12 cellular contexts compared by ENCODE assay signal in the genomic region with DNA sequence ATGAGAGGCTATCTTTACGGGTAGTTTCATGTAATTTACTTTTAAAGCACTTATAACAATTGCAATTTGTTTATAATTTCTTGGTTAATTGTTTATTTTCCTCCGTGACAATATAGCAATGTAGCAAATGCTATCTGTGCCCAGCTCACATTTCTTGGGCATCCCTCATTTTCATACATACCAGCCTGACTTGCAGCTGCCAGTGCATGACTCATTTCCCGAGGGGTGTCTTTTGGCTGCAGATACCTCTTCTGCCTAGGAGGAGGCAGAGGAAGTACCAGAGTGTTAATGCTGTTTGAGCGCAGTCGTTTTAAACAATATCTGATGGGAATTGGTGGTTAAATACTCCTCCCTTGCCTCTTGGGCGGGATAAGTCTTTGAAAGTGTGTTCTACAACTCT.
DNase-seq lines count a peak whose midpoint lies in the region; ATAC-seq and TF ChIP-seq lines count a peak whose summit lies in the region.
"Had no signal": no experiment of that assay in that cellular context is flagged by ENCODE, and none has a peak within 500 bp of the region (broad histone marks: within the 10 kb centered on the region; RNA-seq: fewer than 3 reads in every experiment).

No MANE protein-coding gene starts in this region.

- 86 to 100% methylated on average over 2 to 5 of the region's 6 CpGs for WGBS in endodermal cell (ENCODE audit: insufficient coverage in 1 of 2, insufficient read length in 1 of 2), 2 experiments

- no peak overlapping the region for H3K27ac Mint-ChIP-seq in endodermal cell
- no peak overlapping the region for H3K27ac Mint-ChIP-seq in naive thymus-derived CD8-positive, alpha-beta T cell
- H3K27ac Mint-ChIP-seq: activated CD4-positive, alpha-beta T cell treated with anti-CD3 and anti-CD28 coated beads, Interleukin-2, amount 10 ng/mL, durations not matched to agents 7 days and 5 days; dendritic cell treated with granulocyte-macrophage colony-stimulating factor and Interleukin-4, amounts not matched to agents 40 ng/mL and 50 ng/mL, for 4 days had no signal

- no peak overlapping the region for H3K4me3 Mint-ChIP-seq in endodermal cell
- H3K4me3 Mint-ChIP-seq in naive thymus-derived CD8-positive, alpha-beta T cell: no peak overlapping the region
- H3K4me3 Mint-ChIP-seq: activated CD4-positive, alpha-beta T cell treated with anti-CD3 and anti-CD28 coated beads, Interleukin-2, amount 10 ng/mL, durations not matched to agents 7 days and 5 days; dendritic cell treated with granulocyte-macrophage colony-stimulating factor and Interleukin-4, amounts not matched to agents 40 ng/mL and 50 ng/mL, for 4 days had no signal

- no peaks in the 10 kb centered on the region for H3K27me3 ChIP-seq in endodermal cell (ENCODE audit: control insufficient read depth, insufficient read depth, low read length, poor library complexity, severe bottlenecking)
- no peaks in the 10 kb centered on the region for H3K27me3 ChIP-seq in effector memory CD4-positive, alpha-beta T cell (replicated peaks; ENCODE audit: control insufficient read depth, insufficient read depth, low read length, poor library complexity, severe bottlenecking)

- H3K4me1 ChIP-seq in endodermal cell (ENCODE audit: control insufficient read depth, insufficient read depth, low read length): no peaks in the 10 kb centered on the region
- no peaks in the 10 kb centered on the region for H3K4me1 ChIP-seq in effector memory CD4-positive, alpha-beta T cell (ENCODE audit: control insufficient read depth, insufficient read depth, low read length, poor library complexity, severe bottlenecking)
- H3K4me1 ChIP-seq: Caco-2 had no signal

- peak; percentile 76 for ATAC-seq in GM18520 (IDR thresholded peaks at IDR 0.05; ENCODE audit: unreplicated experiment)
- no peak for ATAC-seq in naive thymus-derived CD8-positive, alpha-beta T cell

- no peaks in the 10 kb centered on the region for H3K36me3 Mint-ChIP-seq in endodermal cell (ENCODE audit: low read depth)
- peaks cover under 1 to 15% (median 14%) of the 10 kb centered on the region in 3 donors for H3K36me3 Mint-ChIP-seq in naive thymus-derived CD8-positive, alpha-beta T cell

- H3K4me3 ChIP-seq in endodermal cell (ENCODE audit: low read length): no peak overlapping the region
- no peak overlapping the region for H3K4me3 ChIP-seq in effector memory CD4-positive, alpha-beta T cell (ENCODE audit: insufficient read depth, low read depth, low read length, poor library complexity, severe bottlenecking)

- peaks cover 4% of the 10 kb centered on the region for H3K9me3 Mint-ChIP-seq in endodermal cell
- H3K9me3 Mint-ChIP-seq in naive thymus-derived CD8-positive, alpha-beta T cell: peaks cover 3 to 25% (median 9%) of the 10 kb centered on the region in 9 donors

- H3K36me3 ChIP-seq in endodermal cell (ENCODE audit: control insufficient read depth, insufficient read depth, low read length): no peaks in the 10 kb centered on the region
- H3K36me3 ChIP-seq in effector memory CD4-positive, alpha-beta T cell (ENCODE audit: control insufficient read depth, insufficient read depth, low read length): no peaks in the 10 kb centered on the region

- DNase-seq in 8988T: peak; percentile 6
- peak; percentile 62 for DNase-seq in NOMO-1 treated with DMSO at 0.1 percent for 48 hours (lab: John Stamatoyannopoulos, UW; ENCODE audit: unreplicated experiment)
- peak; percentile 60 for DNase-seq in endodermal cell
- no peak for DNase-seq in effector memory CD4-positive, alpha-beta T cell
- DNase-seq in NCI-H1092 treated with DMSO at 0.1 percent for 48 hours (lab: John Stamatoyannopoulos, UW): no peak
- DNase-seq in NCI-H82 (lab: John Stamatoyannopoulos, UW): no peak
- DNase-seq in naive thymus-derived CD8-positive, alpha-beta T cell: no peak
- DNase-seq: activated CD4-positive, alpha-beta T cell treated with anti-CD3 and anti-CD28 coated beads, Interleukin-2, amount 10 ng/mL, durations not matched to agents 7 days and 5 days; Caco-2; MM.1S had no signal

- no peaks in the 10 kb centered on the region for H3K9me3 ChIP-seq in endodermal cell (ENCODE audit: control insufficient read depth, low read length)
- H3K9me3 ChIP-seq in effector memory CD4-positive, alpha-beta T cell (ENCODE audit: control insufficient read depth, low read length): no peaks in the 10 kb centered on the region

- TF ChIP-seq CTCF in endodermal cell (conservative IDR thresholded peaks at IDR 0.05): no peak

- POLR2A ChIA-PET in naive thymus-derived CD8-positive, alpha-beta T cell (lab: Charles Lee): no interaction called here

- H3K4me1 Mint-ChIP-seq in endodermal cell: no peaks in the 10 kb centered on the region
- H3K4me1 Mint-ChIP-seq in naive thymus-derived CD8-positive, alpha-beta T cell: peaks cover 0 to 3% (median 0%) of the 10 kb centered on the region in 4 donors

- H3K9ac ChIP-seq in endodermal cell (ENCODE audit: extremely low read depth, low read length, poor library complexity, severe bottlenecking): no peak overlapping the region

- H3K27ac ChIP-seq in endodermal cell (ENCODE audit: low read depth, low read length): no peak overlapping the region
- H3K27ac ChIP-seq in effector memory CD4-positive, alpha-beta T cell (ENCODE audit: insufficient read depth, low read length, poor library complexity, severe bottlenecking): no peak overlapping the region

- H3K27me3 Mint-ChIP-seq in endodermal cell (ENCODE audit: insufficient read depth): no peaks in the 10 kb centered on the region
- no peaks in the 10 kb centered on the region for H3K27me3 Mint-ChIP-seq in naive thymus-derived CD8-positive, alpha-beta T cell
- H3K27me3 Mint-ChIP-seq: dendritic cell treated with granulocyte-macrophage colony-stimulating factor and Interleukin-4, amounts not matched to agents 40 ng/mL and 50 ng/mL, for 4 days had no signal

Comparison
In these comparisons a context has a peak if more than half of its experiments do, and no peak if none do; other contexts are left out.
1. DNase-seq: peak in 8988T (single experiment), NOMO-1 treated with DMSO at 0.1 percent for 48 hours (single experiment) and endodermal cell (single experiment); none in effector memory CD4-positive, alpha-beta T cell (0 of 3), NCI-H1092 treated with DMSO at 0.1 percent for 48 hours (single experiment), NCI-H82 (single experiment) and naive thymus-derived CD8-positive, alpha-beta T cell (0 of 10).